Comparison of ENCODE assay signal across 19 cellular contexts in genomic region chr22:48321986-48322545, GRCh38.
"Had no signal": no experiment of that assay in that cellular context is flagged by ENCODE, and none has a peak within 500 bp of the region (broad histone marks: within the 10 kb centered on the region; RNA-seq: fewer than 3 reads in every experiment).

No MANE protein-coding gene starts in this region.

- H3K27ac ChIP-seq: epithelial cell of prostate, esophagus muscularis mucosa, gastrocnemius medialis, left ventricle myocardium inferior, neural progenitor cell, parathyroid adenoma, psoas muscle, right lobe of liver, testis, tibial nerve had no signal

- H3K27me3 ChIP-seq: gastrocnemius medialis, neural progenitor cell, right lobe of liver, testis, tibial nerve had no signal

- H3K36me3 ChIP-seq: esophagus muscularis mucosa, gastrocnemius medialis, left ventricle myocardium inferior, neural progenitor cell, right lobe of liver, tibial nerve had no signal

- H3K9me3 ChIP-seq: psoas muscle, right lobe of liver, testis had no signal

- ATAC-seq: effector memory CD8-positive, alpha-beta T cell; gastrocnemius medialis; natural killer cell; psoas muscle; right lobe of liver; stimulated activated naive B cell treated with anti-CD40 and anti-IgM and Interleukin-4, amounts not matched to agents 10 μg/mL and 1 μg/mL and 100 μg/mL, for 72 hours; stimulated activated naive CD8-positive, alpha-beta T cell treated with anti-CD3 and anti-CD28 coated beads, Interleukin-15, amount 100 ng/mL, for 72 hours had no signal

- DNase-seq: effector memory CD8-positive, alpha-beta T cell; gastrocnemius medialis; islet precursor cell; left ventricle myocardium inferior; natural killer cell; occipital lobe; retina; stimulated activated CD4-positive, alpha-beta T cell treated with anti-CD3 and anti-CD28 coated beads, Interleukin-2, amount 100 ng/mL, for 24 hours; stimulated activated CD4-positive, alpha-beta T cell treated with anti-CD3 and anti-CD28 coated beads, Interleukin-4, amount 100 ng/mL, for 4 hours; stimulated activated naive B cell treated with anti-CD40 and anti-IgM and Interleukin-4, amounts not matched to agents 10 μg/mL and 1 μg/mL and 100 μg/mL, for 72 hours; stimulated activated naive CD8-positive, alpha-beta T cell treated with anti-CD3 and anti-CD28 coated beads, Interleukin-15, amount 100 ng/mL, for 72 hours; testis had no signal

- H3K4me1 ChIP-seq: esophagus muscularis mucosa, gastrocnemius medialis, left ventricle myocardium inferior, parathyroid adenoma, psoas muscle, right lobe of liver, tibial nerve had no signal

- H3K4me3 ChIP-seq: esophagus muscularis mucosa, gastrocnemius medialis, left ventricle myocardium inferior, neural progenitor cell, psoas muscle, right lobe of liver, testis, tibial nerve had no signal

- H2AFZ ChIP-seq: neural progenitor cell, parathyroid adenoma had no signal

- H3K9ac ChIP-seq: neural progenitor cell, parathyroid adenoma had no signal
